16 cellular contexts compared by ENCODE assay signal in the genomic region with DNA sequence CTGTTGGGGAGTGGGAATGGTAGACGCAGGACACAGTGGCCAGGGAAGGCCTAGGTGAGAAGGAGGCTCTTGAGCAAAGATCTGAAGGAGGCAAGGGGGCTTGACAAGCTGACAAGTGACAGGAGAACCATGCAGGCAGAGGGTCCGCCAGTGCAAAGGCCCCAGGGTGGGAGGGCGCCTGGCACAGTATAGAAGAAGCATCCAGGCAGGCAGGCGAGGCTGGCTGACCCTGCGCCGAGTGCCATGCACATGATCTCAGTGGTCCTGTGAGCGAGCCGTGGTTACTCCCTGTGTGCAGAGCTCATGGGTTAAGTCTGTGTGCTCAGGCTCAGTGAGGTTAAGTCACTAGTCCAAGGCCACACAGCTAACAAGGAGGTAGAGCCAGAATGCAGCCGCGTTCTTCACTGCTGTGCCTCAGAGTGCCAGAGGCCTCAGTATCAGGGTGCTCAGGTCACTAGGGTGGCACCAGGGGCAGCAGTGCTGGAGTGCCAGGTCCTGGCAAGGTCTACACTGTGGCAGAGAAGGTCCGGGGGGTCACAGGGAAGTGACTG. TPM values are rescaled to one million over a fixed set of nuclear protein-coding genes. Genes with fewer than 3 reads are reported as not detected.
DNase-seq lines count a peak whose midpoint lies in the region; ATAC-seq, FAIRE-seq and TF ChIP-seq lines count a peak whose summit lies in the region.
"Had no signal": no experiment of that assay in that cellular context is flagged by ENCODE, and none has a peak within 500 bp of the region (broad histone marks: within the 10 kb centered on the region; RNA-seq: fewer than 3 reads in every experiment).

No MANE protein-coding gene starts in this region.

- intact Hi-C loops in Panc1 (cut with micrococcal nuclease; ENCODE audit: unreplicated experiment) = no loop called here
- intact Hi-C loops in thyroid gland (cut with DNase I) = no loop called here

- no peak overlapping the region for H3K4ac ChIP-seq in H1 (replicated peaks; ENCODE audit: insufficient read length, low read depth, low read length)

- H4K20me1 ChIP-seq in H1 (replicated peaks in 1 of 2; ENCODE audit: control insufficient read depth in 1 of 2, insufficient read depth in 2 of 2, low read length in 2 of 2) = no peaks in the 10 kb centered on the region
- H4K20me1 ChIP-seq: BLaER1 treated with 17β-estradiol and CSF1 and Interleukin-3, amounts not matched to agents 10 nM and 100 nM had no signal

- no peak overlapping the region for H2AK5ac ChIP-seq in H1 (ENCODE audit: low read depth, low read length)

- H3K79me2 ChIP-seq in H1 (ENCODE audit: control insufficient read depth in 1 of 2, insufficient read depth in 2 of 2, low read length in 2 of 2) = no peaks in the 10 kb centered on the region

- no peak overlapping the region for H2AFZ ChIP-seq in H1 (ENCODE audit: low read length)
- H2AFZ ChIP-seq: GM23248 had no signal

- H4K91ac ChIP-seq in H1 (replicated peaks; ENCODE audit: insufficient read length, low read length) = no peak overlapping the region

- no peak overlapping the region for H3K4me2 ChIP-seq in A549
- no peak overlapping the region for H3K4me2 ChIP-seq in H1 (ENCODE audit: insufficient read depth in 1 of 2, low read depth in 2 of 2, low read length in 2 of 2)
- H3K4me2 ChIP-seq: BLaER1 treated with 17β-estradiol and CSF1 and Interleukin-3, amounts not matched to agents 10 nM and 100 nM had no signal

- FAIRE-seq in A549 (lab: Jason Lieb, UNC) = no peak
- no peak for FAIRE-seq in H1 (lab: Jason Lieb, UNC)

- H3K36me3 ChIP-seq in Panc1 (ENCODE audit: control insufficient read depth, insufficient read depth, low read length) (no peaks in the 10 kb centered on the region), H1 (ENCODE audit: control insufficient read depth in 2 of 4, insufficient read depth in 4 of 4, low read length in 3 of 4) (peaks cover 0 to 7% (median 0%) of the 10 kb centered on the region in 4 experiments; a peak in 3 of 8 replicates), upper lobe of left lung (peaks cover 0 to 38% (median 14%) of the 10 kb centered on the region in 4 donors), thyroid gland (peaks cover 0 to 4% of the 10 kb centered on the region in 2 donors)

- no peak for TF ChIP-seq POLR2A in A549 (IDR thresholded peaks at IDR 0.05; ENCODE audit: low read length)
- no peak for TF ChIP-seq POLR2A in H1 (IDR thresholded peaks at IDR 0.05; ENCODE audit: control extremely low read depth in 1 of 2, low read depth in 2 of 2, low read length in 2 of 2)
- no peak for TF ChIP-seq POLR2A in upper lobe of left lung (IDR thresholded peaks at IDR 0.05)
- TF ChIP-seq POLR2A in thyroid gland (IDR thresholded peaks at IDR 0.05) = no peak

- WGBS in A549 (ENCODE audit: missing lambda C conversion rate) = 90% methylated on average over 11 of the region's 11 CpGs
- WGBS in H1 (ENCODE audit: extremely low coverage in 1 of 2, insufficient coverage in 1 of 2, insufficient read length in 1 of 2, insufficient replicate concordance in 2 of 2, low coverage in 1 of 2, low lambda C conversion rate in 2 of 2, missing lambda C conversion rate in 1 of 2), 2 experiments = 99% methylated on average over 9 of the region's 11 CpGs; no CpG with 5 or more reads in 1 of the 2 experiments
- WGBS in upper lobe of left lung, 2 donors = 93 to 95% methylated on average over 8 to 10 of the region's 11 CpGs
- 94 to 100% methylated on average over 8 to 9 of the region's 11 CpGs for WGBS in thyroid gland, 2 donors

- H2BK5ac ChIP-seq in H1 (ENCODE audit: low read depth, low read length) = peak overlapping the region; percentile 37; the same call in 1 of the 2 replicates

- no peak overlapping the region for H3K27ac ChIP-seq in A549
- H3K27ac ChIP-seq in Panc1 (ENCODE audit: low read length) = no peak overlapping the region
- no peak overlapping the region for H3K27ac ChIP-seq in H1 (ENCODE audit: low read depth, low read length)
- no peak overlapping the region for H3K27ac ChIP-seq in upper lobe of left lung
- no peak overlapping the region for H3K27ac ChIP-seq in thyroid gland
- H3K27ac ChIP-seq: BLaER1 treated with 17β-estradiol and CSF1 and Interleukin-3, amounts not matched to agents 10 nM and 100 nM; GM23248 had no signal

- no peak overlapping the region for H2BK120ac ChIP-seq in H1 (replicated peaks; ENCODE audit: low read depth, low read length)

- no peaks in the 10 kb centered on the region; the same call in 1 of the 2 replicates for H3K23me2 ChIP-seq in H1 (ENCODE audit: low read depth, low read length)

- no peak overlapping the region for H3K4me3 ChIP-seq in A549
- H3K4me3 ChIP-seq in Panc1 (ENCODE audit: low read depth in 2 of 2, low read length in 2 of 2) = no peak overlapping the region
- H3K4me3 ChIP-seq in H1 (ENCODE audit: extremely low read depth in 1 of 4, insufficient read depth in 2 of 4, low read depth in 3 of 4, low read length in 4 of 4) = no peak overlapping the region
- no peak overlapping the region for H3K4me3 ChIP-seq in upper lobe of left lung
- H3K4me3 ChIP-seq in thyroid gland (replicated peaks in 1 of 3) = no peak overlapping the region
- H3K4me3 ChIP-seq: BLaER1 treated with 17β-estradiol and CSF1 and Interleukin-3, amounts not matched to agents 10 nM and 100 nM; GM23248 had no signal

- no peak overlapping the region for H3K9ac ChIP-seq in H1 (replicated peaks in 1 of 4; ENCODE audit: extremely low read depth in 1 of 4, low read depth in 3 of 4, low read length in 3 of 4)
- H3K9ac ChIP-seq: BLaER1 treated with 17β-estradiol and CSF1 and Interleukin-3, amounts not matched to agents 10 nM and 100 nM; GM23248 had no signal

- H4K8ac ChIP-seq in H1 (ENCODE audit: extremely low read depth, insufficient read depth, low read length) = no peak overlapping the region

- DNase-seq in A549 (ENCODE audit: low read depth in 1 of 2, low spot score in 1 of 2) (no peak), Panc1 (ENCODE audit: low read depth, low spot score) (no peak), H1 (ENCODE audit: low read depth in 1 of 2, low spot score in 2 of 2) (no peak), upper lobe of left lung (no peak), NCI-H1105 (lab: John Stamatoyannopoulos, UW) (no peak), thyroid gland (no peak)
- DNase-seq: 8988T; Calu3; CD8-positive, alpha-beta T cell; DMS79 treated with DMSO at 0.1 percent for 48 hours; GF-D8; GM23248; H7 had no signal

- ATAC-seq in A549 = peak in 1 of 2 experiments; percentile 25; a peak in 1 of 6 replicates
- ATAC-seq in Panc1 = 0 out of 2 replicates have a peak, but pooled peaks have one; percentile 14
- ATAC-seq in upper lobe of left lung (ENCODE audit: low FRiP score in 2 of 2) = peak; percentile 6 to 20
- no peak for ATAC-seq in HG03469 (IDR thresholded peaks at IDR 0.05; ENCODE audit: unreplicated experiment)
- ATAC-seq: CD8-positive, alpha-beta T cell; HCT116 had no signal

- H2BK12ac ChIP-seq in H1 (ENCODE audit: low read depth, low read length) = no peak overlapping the region

- H2BK15ac ChIP-seq in H1 (ENCODE audit: low read length) = no peak overlapping the region

- in situ Hi-C loops in Panc1 (cut with HindIII; ENCODE audit: low pct_unique_long_range_greater_than_20kb, low sequenced_read_pairs) = no loop called here

- BruUV-seq in Panc1 (replicated peaks; lab: Mats Ljungman, UMichigan) = no TSS peak

- TF ChIP-seq EP300 in A549 (IDR thresholded peaks at IDR 0.05) (no peak), H1 (IDR thresholded peaks at IDR 0.05; ENCODE audit: borderline replicate concordance in 1 of 2, low read depth in 2 of 2, low read length in 2 of 2) (no peak), upper lobe of left lung (IDR thresholded peaks at IDR 0.05) (no peak)

- POLR2A ChIA-PET in A549 (lab: Yijun Ruan, JAX) = interaction anchor here (0.6 kb wide), 1 partner anchor 23 kb away, joined by 3 read pairs; no protein-coding TSS in a partner anchor
- POLR2A ChIA-PET in Panc1 (lab: Charles Lee) = no interaction called here
- POLR2A ChIA-PET in H1 (lab: Charles Lee; ENCODE audit: partially characterized antibody) = interaction anchor here (2.2 kb wide), 1 partner anchor 21 kb away, joined by 5 read pairs; no protein-coding TSS in a partner anchor

- H3K79me1 ChIP-seq in H1 (ENCODE audit: low read depth, low read length) = no peaks in the 10 kb centered on the region; the same call in 1 of the 2 replicates

- H3K18ac ChIP-seq in H1 (ENCODE audit: extremely low read depth, low read length) = no peak overlapping the region

- no peak overlapping the region for H3K14ac ChIP-seq in H1 (ENCODE audit: insufficient read length)

- H3K9me3 ChIP-seq in A549 (no peaks in the 10 kb centered on the region), Panc1 (ENCODE audit: control insufficient read depth, insufficient read depth, low read depth, low read length) (no peaks in the 10 kb centered on the region), H1 (ENCODE audit: insufficient read depth in 2 of 2, low read depth in 1 of 2, low read length in 1 of 2) (no peaks in the 10 kb centered on the region), upper lobe of left lung (no peaks in the 10 kb centered on the region), thyroid gland (no peaks in the 10 kb centered on the region)
- H3K9me3 ChIP-seq: BLaER1 treated with 17β-estradiol and CSF1 and Interleukin-3, amounts not matched to agents 10 nM and 100 nM had no signal

- no peaks in the 10 kb centered on the region for H3K27me3 ChIP-seq in Panc1 (ENCODE audit: control insufficient read depth, insufficient read depth, low read length)
- no peaks in the 10 kb centered on the region; a peak in 1 of 7 replicates for H3K27me3 ChIP-seq in H1 (replicated peaks in 1 of 4; ENCODE audit: control insufficient read depth in 3 of 4, extremely low read depth in 1 of 4, insufficient read depth in 3 of 4, low read length in 3 of 4)
- no peaks in the 10 kb centered on the region for H3K27me3 ChIP-seq in upper lobe of left lung
- H3K27me3 ChIP-seq in thyroid gland = no peaks in the 10 kb centered on the region
- H3K27me3 ChIP-seq: BLaER1 treated with 17β-estradiol and CSF1 and Interleukin-3, amounts not matched to agents 10 nM and 100 nM had no signal

- CTCF ChIA-PET in A549 (lab: Yijun Ruan, JAX) = interaction anchor here (0.7 to 1.2 kb wide), 2 partner anchors 24 to 32 kb away, joined by 3 read pairs; no protein-coding TSS in a partner anchor
- CTCF ChIA-PET in Panc1 (lab: Charles Lee) = no interaction called here
- CTCF ChIA-PET in H1 (lab: Charles Lee; ENCODE audit: partially characterized antibody) = no interaction called here

- H2BK20ac ChIP-seq in H1 (ENCODE audit: low read length) = no peak overlapping the region

- H3K56ac ChIP-seq in H1 (replicated peaks; ENCODE audit: insufficient read length, low read depth, low read length) = no peak overlapping the region

- H4K5ac ChIP-seq in H1 (ENCODE audit: insufficient read length, low read depth, low read length) = no peak overlapping the region

- H3K4me1 ChIP-seq in A549 (no peaks in the 10 kb centered on the region), Panc1 (ENCODE audit: control insufficient read depth, insufficient read depth, low read length) (no peaks in the 10 kb centered on the region), H1 (replicated peaks in 1 of 4; ENCODE audit: control insufficient read depth in 3 of 4, insufficient read depth in 4 of 4, low read length in 3 of 4) (peaks cover 6 to 15% (median 8%) of the 10 kb centered on the region in 4 experiments), upper lobe of left lung (no peaks in the 10 kb centered on the region), thyroid gland (no peaks in the 10 kb centered on the region)

- no peak for TF ChIP-seq CTCF in A549 (IDR thresholded peaks at IDR 0.05)
- no peak for TF ChIP-seq CTCF in Panc1 (IDR thresholded peaks at IDR 0.05)
- TF ChIP-seq CTCF in H1 (IDR thresholded peaks at IDR 0.05; ENCODE audit: control extremely low read depth in 1 of 3, insufficient read depth in 1 of 3, low read depth in 1 of 3, low read length in 3 of 3) = no peak
- TF ChIP-seq CTCF in upper lobe of left lung (IDR thresholded peaks at IDR 0.05) = no peak
- TF ChIP-seq CTCF in thyroid gland (IDR thresholded peaks at IDR 0.05) = no peak

- no peak overlapping the region for H3K23ac ChIP-seq in H1 (ENCODE audit: insufficient read length)

- TF ChIP-seq RAD21 in A549 (conservative IDR thresholded peaks at IDR 0.05 in 1 of 2, IDR thresholded peaks at IDR 0.05 in 1 of 2) (no peak), H1 (IDR thresholded peaks at IDR 0.05 in 1 of 2, conservative IDR thresholded peaks at IDR 0.05 in 1 of 2; ENCODE audit: low read depth in 2 of 2, low read length in 2 of 2) (no peak)

RNA-seq across cellular contexts. Expression of gene CNFN, which starts 15.2 kb away (rescaled TPM):
- polyA plus RNA-seq in A549 (2011; rRNA removed) (5.1 and 11.9 TPM in 2 replicates), A549 (2017; fragmentation: RNase III; extraction: RNeasy Plus Mini Kit Qiagen cat#74134 plus additional on column Dnase treatment) (33.2 to 44.6 TPM (median 33.6 TPM) in 3 replicates), H1 (2011; rRNA removed) (31.5 and 54.3 TPM in 2 replicates)
- 39.9 and 41.0 TPM in 2 replicates for polyA plus RNA-seq in A549 (2012; cell fraction: cytosol; rRNA removed)
- polyA plus RNA-seq in A549 (2012; cell fraction: nucleus; rRNA removed) = 23.1 and 33.3 TPM in 2 replicates
- 1.4 and 5.2 TPM in 2 replicates for polyA minus RNA-seq in A549 (2011; rRNA and poly(A)+ RNA removed)
- total RNA-seq in Panc1 (2021; ENCODE audit: unreplicated experiment) (4.6 TPM), upper lobe of left lung (10 to 100 TPM in 1 of 6 donors, under 1 TPM in 2, not detected in 3; 0.46 to 32.5 (median 0.94) TPM), thyroid gland (1 to 10 TPM in 1 of 4 donors, not detected in 3; 1.0 TPM)
- 16.7 TPM for polyA plus RNA-seq in Panc1 (2012; ENCODE audit: insufficient read length)
- total RNA-seq in H1 (2021; fragmentation: NEBNext Ultra II Directional; extraction: Animal tissue kit (Norgen Biotek cat#: 25700)) = 8.9 and 12.6 TPM in 2 replicates
- polyA plus RNA-seq in H1 (2011; cell fraction: cytosol; rRNA removed) = 22.7 TPM
- 26.0 TPM for polyA plus RNA-seq in H1 (2011; cell fraction: nucleus; rRNA removed)
- polyA plus RNA-seq in H1 (2012, experiment 1 of 2) = 9.3 to 41.6 TPM (median 27.4 TPM) in 4 replicates
- 6.6 TPM for polyA plus RNA-seq in H1 (2012, experiment 2 of 2)
- polyA plus RNA-seq in H1 (2013, experiment 1 of 2) = 39.2 TPM
- polyA plus RNA-seq in H1 (2013, experiment 2 of 2) = 41.9 TPM
- polyA minus RNA-seq in H1 (2011; rRNA and poly(A)+ RNA removed) = 3.0 TPM in 2 replicates
- polyA minus RNA-seq in H1 (2011; cell fraction: cytosol; rRNA and poly(A)+ RNA removed) = 7.1 TPM
- 4.8 TPM for polyA minus RNA-seq in H1 (2011; cell fraction: nucleus; rRNA and poly(A)+ RNA removed)
- total RNA-seq: CD8-positive, alpha-beta T cell; GM23248 had no signal

RNA-seq across cellular contexts. Expression of gene MEGF8, which starts 49.5 kb away (rescaled TPM):
- 8.9 and 10.4 TPM in 2 replicates for polyA plus RNA-seq in A549 (2011; rRNA removed)
- polyA plus RNA-seq in A549 (2012; cell fraction: cytosol; rRNA removed) = 7.2 and 12.2 TPM in 2 replicates
- polyA plus RNA-seq in A549 (2012; cell fraction: nucleus; rRNA removed) = 26.3 and 37.1 TPM in 2 replicates
- 22.4 to 27.2 TPM (median 25.8 TPM) in 3 replicates for polyA plus RNA-seq in A549 (2017; fragmentation: RNase III; extraction: RNeasy Plus Mini Kit Qiagen cat#74134 plus additional on column Dnase treatment)
- polyA minus RNA-seq in A549 (2011; rRNA and poly(A)+ RNA removed) = 11.8 and 14.4 TPM in 2 replicates
- 14.2 TPM for total RNA-seq in Panc1 (2021; ENCODE audit: unreplicated experiment)
- 25.5 TPM for polyA plus RNA-seq in Panc1 (2012; ENCODE audit: insufficient read length)
- 22.3 and 23.7 TPM in 2 replicates for total RNA-seq in H1 (2021; fragmentation: NEBNext Ultra II Directional; extraction: Animal tissue kit (Norgen Biotek cat#: 25700))
- polyA plus RNA-seq in H1 (2011; rRNA removed) = 13.0 and 22.9 TPM in 2 replicates
- polyA plus RNA-seq in H1 (2011; cell fraction: cytosol; rRNA removed) = 14.4 TPM
- polyA plus RNA-seq in H1 (2011; cell fraction: nucleus; rRNA removed) = 36.3 TPM
- 19.5 to 28.0 TPM (median 24.5 TPM) in 4 replicates for polyA plus RNA-seq in H1 (2012, experiment 1 of 2)
- 17.4 TPM for polyA plus RNA-seq in H1 (2012, experiment 2 of 2)
- 25.0 TPM for polyA plus RNA-seq in H1 (2013, experiment 1 of 2)
- polyA plus RNA-seq in H1 (2013, experiment 2 of 2) = 20.5 TPM
- 12.0 and 12.8 TPM in 2 replicates for polyA minus RNA-seq in H1 (2011; rRNA and poly(A)+ RNA removed)
- 27.8 TPM for polyA minus RNA-seq in H1 (2011; cell fraction: cytosol; rRNA and poly(A)+ RNA removed)
- polyA minus RNA-seq in H1 (2011; cell fraction: nucleus; rRNA and poly(A)+ RNA removed) = 24.9 TPM
- total RNA-seq in upper lobe of left lung = 10 to 100 TPM; 13.7 to 30.7 (median 17.8) TPM
- total RNA-seq in thyroid gland = 100 to 1,000 TPM in 1 of 4 donors, 10 to 100 TPM in 3; 12.5 to 150 (median 35.7) TPM

RNA-seq across cellular contexts. Expression of gene LIPE, which starts 52.3 kb away (rescaled TPM):
- polyA plus RNA-seq in A549 (2011; rRNA removed) (1.6 and 2.6 TPM in 2 replicates), A549 (2017; fragmentation: RNase III; extraction: RNeasy Plus Mini Kit Qiagen cat#74134 plus additional on column Dnase treatment) (2.5 to 3.2 TPM (median 2.7 TPM) in 3 replicates), H1 (2011; rRNA removed) (8.7 and 17.0 TPM in 2 replicates)
- polyA plus RNA-seq in A549 (2012; cell fraction: cytosol; rRNA removed) = 4.3 and 6.6 TPM in 2 replicates
- polyA plus RNA-seq in A549 (2012; cell fraction: nucleus; rRNA removed) = 8.5 and 10.1 TPM in 2 replicates
- 2.3 and 3.4 TPM in 2 replicates for polyA minus RNA-seq in A549 (2011; rRNA and poly(A)+ RNA removed)
- total RNA-seq in Panc1 (2021; ENCODE audit: unreplicated experiment) (3.4 TPM), upper lobe of left lung (1 to 10 TPM; 1.3 to 6.2 (median 4.2) TPM), thyroid gland (10 to 100 TPM in 1 of 4 donors, 1 to 10 TPM in 3; 4.0 to 10.0 (median 7.4) TPM)
- polyA plus RNA-seq in Panc1 (2012; ENCODE audit: insufficient read length) = 4.1 TPM
- 12.5 and 15.9 TPM in 2 replicates for total RNA-seq in H1 (2021; fragmentation: NEBNext Ultra II Directional; extraction: Animal tissue kit (Norgen Biotek cat#: 25700))
- 10.3 TPM for polyA plus RNA-seq in H1 (2011; cell fraction: cytosol; rRNA removed)
- polyA plus RNA-seq in H1 (2011; cell fraction: nucleus; rRNA removed) = 15.3 TPM
- 5.6 to 13.0 TPM (median 9.4 TPM) in 4 replicates for polyA plus RNA-seq in H1 (2012, experiment 1 of 2)
- polyA plus RNA-seq in H1 (2012, experiment 2 of 2) = 5.2 TPM
- 6.4 TPM for polyA plus RNA-seq in H1 (2013, experiment 1 of 2)
- 5.8 TPM for polyA plus RNA-seq in H1 (2013, experiment 2 of 2)
- polyA minus RNA-seq in H1 (2011; rRNA and poly(A)+ RNA removed) = 3.5 and 7.4 TPM in 2 replicates
- 10.0 TPM for polyA minus RNA-seq in H1 (2011; cell fraction: cytosol; rRNA and poly(A)+ RNA removed)
- polyA minus RNA-seq in H1 (2011; cell fraction: nucleus; rRNA and poly(A)+ RNA removed) = 18.8 TPM
